Comparison of ENCODE assay signal across 1 cellular context in genomic region chr16:82169861-82170845, GRCh38.
A peak's percentile ranks its signal among the peaks of the same experiment; 100 is the strongest.
TF ChIP-seq lines count a peak whose summit lies in the region.

A gene with protein sequence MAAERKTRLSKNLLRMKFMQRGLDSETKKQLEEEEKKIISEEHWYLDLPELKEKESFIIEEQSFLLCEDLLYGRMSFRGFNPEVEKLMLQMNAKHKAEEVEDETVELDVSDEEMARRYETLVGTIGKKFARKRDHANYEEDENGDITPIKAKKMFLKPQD (minus strand): TSS chr16:82170224. CDS start chr16:82170175, 49 bp downstream.

TF ChIP-seq in HepG2, 621 proteins besides CTCF, POLR2A, EP300 and RAD21 (continued from another document and continues in another):
- TF ChIP-seq ZBTB14 (CRISPR knock-in tag; IDR thresholded peaks at IDR 0.05) (peak; percentile 94), ZNF230 (CRISPR knock-in tag; IDR thresholded peaks at IDR 0.05) (peak; percentile 95), ZNF281 (CRISPR knock-in tag; IDR thresholded peaks at IDR 0.05; ENCODE audit: borderline replicate concordance) (peak; percentile 17; the same call in 1 of the 2 replicates), ZNF619 (CRISPR knock-in tag; IDR thresholded peaks at IDR 0.05) (peak; percentile 90), FOXO1 (CRISPR knock-in tag; IDR thresholded peaks at IDR 0.05) (peak; percentile 70; the same call in 1 of the 2 replicates), ZBTB38 (CRISPR knock-in tag; IDR thresholded peaks at IDR 0.05) (peak; percentile 89), ZNF891 (CRISPR knock-in tag; IDR thresholded peaks at IDR 0.05) (peak; percentile 87), ZNF678 (CRISPR knock-in tag; IDR thresholded peaks at IDR 0.05) (peak; percentile 62), ZNF572 (CRISPR knock-in tag; IDR thresholded peaks at IDR 0.05) (peak; percentile 96), HIVEP1 (CRISPR knock-in tag; IDR thresholded peaks at IDR 0.05) (peak; percentile 90), JARID2 (CRISPR knock-in tag; IDR thresholded peaks at IDR 0.05; ENCODE audit: insufficient replicate concordance) (no peak), ZNF30 (CRISPR knock-in tag; IDR thresholded peaks at IDR 0.05) (no peak), DPF2 (CRISPR knock-in tag; IDR thresholded peaks at IDR 0.05; ENCODE audit: borderline replicate concordance, low read depth) (no peak), ZNF382 (CRISPR knock-in tag; IDR thresholded peaks at IDR 0.05; ENCODE audit: borderline replicate concordance) (no peak), HMG20A (CRISPR knock-in tag; IDR thresholded peaks at IDR 0.05; ENCODE audit: borderline replicate concordance) (no peak; the same call in 1 of the 2 replicates), KLF11 (CRISPR knock-in tag; IDR thresholded peaks at IDR 0.05) (peak; percentile 60), ZHX2 (IDR thresholded peaks at IDR 0.05; ENCODE audit: low read depth) (peak; percentile 52; the same call in 1 of the 2 replicates), ZHX2 (CRISPR knock-in tag; IDR thresholded peaks at IDR 0.05; ENCODE audit: borderline replicate concordance) (peak; percentile 83; the same call in 1 of the 2 replicates), FLYWCH1 (CRISPR knock-in tag; IDR thresholded peaks at IDR 0.05) (0 out of 2 replicates have a peak, but pooled peaks have one; percentile 28), ZNF792 (CRISPR knock-in tag; IDR thresholded peaks at IDR 0.05) (peak; percentile 87; the same call in 1 of the 2 replicates), HNRNPK (IDR thresholded peaks at IDR 0.05; ENCODE audit: low read depth, low read length, poor library complexity, severe bottlenecking) (peak; percentile 46), THAP9 (CRISPR knock-in tag; IDR thresholded peaks at IDR 0.05; ENCODE audit: borderline replicate concordance) (peak; percentile 85), ZNF207 (IDR thresholded peaks at IDR 0.05; ENCODE audit: borderline replicate concordance) (no peak), ZNF225 (CRISPR knock-in tag; IDR thresholded peaks at IDR 0.05) (peak; percentile 89), ZNF282 (IDR thresholded peaks at IDR 0.05; ENCODE audit: partially characterized antibody) (no peak), SRSF1 (optimal IDR thresholded peaks at IDR 0.05; ENCODE audit: low read depth, low read length) (peak; percentile 71), ZKSCAN1 (IDR thresholded peaks at IDR 0.05; ENCODE audit: low read length) (no peak), ZFP37 (CRISPR knock-in tag; IDR thresholded peaks at IDR 0.05; ENCODE audit: borderline replicate concordance) (peak; percentile 70; the same call in 1 of the 2 replicates), ZNF747 (CRISPR knock-in tag; IDR thresholded peaks at IDR 0.05; ENCODE audit: borderline replicate concordance) (peak; percentile 94), ATF5 (CRISPR knock-in tag; IDR thresholded peaks at IDR 0.05; ENCODE audit: low read depth) (peak; percentile 41; the same call in 1 of the 2 replicates), GTF2F1 (IDR thresholded peaks at IDR 0.05; ENCODE audit: low read length) (no peak), NKX3-1 (CRISPR knock-in tag; IDR thresholded peaks at IDR 0.05) (peak; percentile 81; the same call in 1 of the 2 replicates)
- TF ChIP-seq, protein P1, sequence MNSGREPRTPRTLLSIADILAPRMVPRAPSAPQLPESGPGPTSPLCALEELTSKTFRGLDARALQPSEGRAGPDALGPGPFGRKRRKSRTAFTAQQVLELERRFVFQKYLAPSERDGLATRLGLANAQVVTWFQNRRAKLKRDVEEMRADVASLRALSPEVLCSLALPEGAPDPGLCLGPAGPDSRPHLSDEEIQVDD (CRISPR knock-in tag; IDR thresholded peaks at IDR 0.05; ENCODE audit: borderline replicate concordance), result no peak
- TF ChIP-seq, protein P2, sequence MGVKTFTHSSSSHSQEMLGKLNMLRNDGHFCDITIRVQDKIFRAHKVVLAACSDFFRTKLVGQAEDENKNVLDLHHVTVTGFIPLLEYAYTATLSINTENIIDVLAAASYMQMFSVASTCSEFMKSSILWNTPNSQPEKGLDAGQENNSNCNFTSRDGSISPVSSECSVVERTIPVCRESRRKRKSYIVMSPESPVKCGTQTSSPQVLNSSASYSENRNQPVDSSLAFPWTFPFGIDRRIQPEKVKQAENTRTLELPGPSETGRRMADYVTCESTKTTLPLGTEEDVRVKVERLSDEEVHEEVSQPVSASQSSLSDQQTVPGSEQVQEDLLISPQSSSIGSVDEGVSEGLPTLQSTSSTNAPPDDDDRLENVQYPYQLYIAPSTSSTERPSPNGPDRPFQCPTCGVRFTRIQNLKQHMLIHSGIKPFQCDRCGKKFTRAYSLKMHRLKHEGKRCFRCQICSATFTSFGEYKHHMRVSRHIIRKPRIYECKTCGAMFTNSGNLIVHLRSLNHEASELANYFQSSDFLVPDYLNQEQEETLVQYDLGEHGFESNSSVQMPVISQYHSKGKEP (CRISPR knock-in tag; IDR thresholded peaks at IDR 0.05), result 0 out of 2 replicates have a peak, but pooled peaks have one; percentile 51
- TF ChIP-seq, protein P3, sequence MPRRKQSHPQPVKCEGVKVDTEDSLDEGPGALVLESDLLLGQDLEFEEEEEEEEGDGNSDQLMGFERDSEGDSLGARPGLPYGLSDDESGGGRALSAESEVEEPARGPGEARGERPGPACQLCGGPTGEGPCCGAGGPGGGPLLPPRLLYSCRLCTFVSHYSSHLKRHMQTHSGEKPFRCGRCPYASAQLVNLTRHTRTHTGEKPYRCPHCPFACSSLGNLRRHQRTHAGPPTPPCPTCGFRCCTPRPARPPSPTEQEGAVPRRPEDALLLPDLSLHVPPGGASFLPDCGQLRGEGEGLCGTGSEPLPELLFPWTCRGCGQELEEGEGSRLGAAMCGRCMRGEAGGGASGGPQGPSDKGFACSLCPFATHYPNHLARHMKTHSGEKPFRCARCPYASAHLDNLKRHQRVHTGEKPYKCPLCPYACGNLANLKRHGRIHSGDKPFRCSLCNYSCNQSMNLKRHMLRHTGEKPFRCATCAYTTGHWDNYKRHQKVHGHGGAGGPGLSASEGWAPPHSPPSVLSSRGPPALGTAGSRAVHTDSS (CRISPR knock-in tag; conservative IDR thresholded peaks at IDR 0.05), result no peak
- TF ChIP-seq, protein P4, sequence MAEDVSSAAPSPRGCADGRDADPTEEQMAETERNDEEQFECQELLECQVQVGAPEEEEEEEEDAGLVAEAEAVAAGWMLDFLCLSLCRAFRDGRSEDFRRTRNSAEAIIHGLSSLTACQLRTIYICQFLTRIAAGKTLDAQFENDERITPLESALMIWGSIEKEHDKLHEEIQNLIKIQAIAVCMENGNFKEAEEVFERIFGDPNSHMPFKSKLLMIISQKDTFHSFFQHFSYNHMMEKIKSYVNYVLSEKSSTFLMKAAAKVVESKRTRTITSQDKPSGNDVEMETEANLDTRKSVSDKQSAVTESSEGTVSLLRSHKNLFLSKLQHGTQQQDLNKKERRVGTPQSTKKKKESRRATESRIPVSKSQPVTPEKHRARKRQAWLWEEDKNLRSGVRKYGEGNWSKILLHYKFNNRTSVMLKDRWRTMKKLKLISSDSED (CRISPR knock-in tag; IDR thresholded peaks at IDR 0.05), result peak; percentile 30; the same call in 1 of the 2 replicates
- TF ChIP-seq, protein P5, sequence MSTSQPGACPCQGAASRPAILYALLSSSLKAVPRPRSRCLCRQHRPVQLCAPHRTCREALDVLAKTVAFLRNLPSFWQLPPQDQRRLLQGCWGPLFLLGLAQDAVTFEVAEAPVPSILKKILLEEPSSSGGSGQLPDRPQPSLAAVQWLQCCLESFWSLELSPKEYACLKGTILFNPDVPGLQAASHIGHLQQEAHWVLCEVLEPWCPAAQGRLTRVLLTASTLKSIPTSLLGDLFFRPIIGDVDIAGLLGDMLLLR (CRISPR knock-in tag; IDR thresholded peaks at IDR 0.05), result peak; percentile 96
- TF ChIP-seq, protein P6, sequence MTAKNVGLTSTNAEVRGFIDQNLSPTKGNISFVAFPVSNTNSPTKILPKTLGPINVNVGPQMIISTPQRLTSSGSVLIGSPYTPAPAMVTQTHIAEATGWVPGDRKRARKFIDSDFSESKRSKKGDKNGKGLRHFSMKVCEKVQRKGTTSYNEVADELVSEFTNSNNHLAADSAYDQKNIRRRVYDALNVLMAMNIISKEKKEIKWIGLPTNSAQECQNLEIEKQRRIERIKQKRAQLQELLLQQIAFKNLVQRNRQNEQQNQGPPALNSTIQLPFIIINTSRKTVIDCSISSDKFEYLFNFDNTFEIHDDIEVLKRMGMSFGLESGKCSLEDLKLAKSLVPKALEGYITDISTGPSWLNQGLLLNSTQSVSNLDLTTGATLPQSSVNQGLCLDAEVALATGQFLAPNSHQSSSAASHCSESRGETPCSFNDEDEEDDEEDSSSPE (CRISPR knock-in tag; IDR thresholded peaks at IDR 0.05), result peak; percentile 92
